Comparison of ENCODE assay signal across 1 cellular context in genomic region chr15:77421370-77421700, GRCh38.
TF ChIP-seq lines count a peak whose summit lies in the region.

No MANE protein-coding gene starts in this region.

TF ChIP-seq in H1, 55 proteins besides CTCF, POLR2A, EP300 and RAD21 (continued from another document):
- TF ChIP-seq CHD7 (IDR thresholded peaks at IDR 0.05; ENCODE audit: insufficient replicate concordance, low read length) (no peak), RBBP5 (IDR thresholded peaks at IDR 0.05; ENCODE audit: borderline replicate concordance, low read depth, low read length) (no peak), EZH2 (IDR thresholded peaks at IDR 0.05; ENCODE audit: low read depth, low read length, severe bottlenecking) (no peak), SRF (IDR thresholded peaks at IDR 0.05; ENCODE audit: low read depth, low read length) (no peak), SP4 (IDR thresholded peaks at IDR 0.05; ENCODE audit: low read length) (no peak), SIN3A (conservative IDR thresholded peaks at IDR 0.05 in 1 of 2, IDR thresholded peaks at IDR 0.05 in 1 of 2; ENCODE audit: low read depth in 1 of 2, low read length in 2 of 2) (no peak), SUZ12 (IDR thresholded peaks at IDR 0.05; ENCODE audit: low read length) (no peak), TCF12 (IDR thresholded peaks at IDR 0.05; ENCODE audit: low read depth, low read length) (no peak), CHD1 (IDR thresholded peaks at IDR 0.05; ENCODE audit: low read depth, low read length) (no peak), JUND (IDR thresholded peaks at IDR 0.05; ENCODE audit: low read length) (no peak), SP1 (IDR thresholded peaks at IDR 0.05; ENCODE audit: low read depth, low read length) (no peak), KDM1A (IDR thresholded peaks at IDR 0.05; ENCODE audit: borderline replicate concordance, low read length) (no peak), YY1 (IDR thresholded peaks at IDR 0.05; ENCODE audit: low read depth, low read length) (no peak), NANOG (IDR thresholded peaks at IDR 0.05; ENCODE audit: insufficient read depth, low read depth, low read length, poor library complexity, severe bottlenecking) (no peak), POU5F1 (IDR thresholded peaks at IDR 0.05; ENCODE audit: low read depth, low read length) (no peak), CREB1 (IDR thresholded peaks at IDR 0.05) (no peak), JUN (IDR thresholded peaks at IDR 0.05; ENCODE audit: low read depth, low read length) (no peak)
